In genomic region chr2:113248997-113249770, GRCh38 we compare ENCODE assay signal across 8 cellular contexts. TPM values are rescaled to one million over a fixed set of nuclear protein-coding genes. Genes with fewer than 3 reads are reported as not detected.
A peak's percentile ranks its signal among the peaks of the same experiment; 100 is the strongest.
DNase-seq lines count a peak whose midpoint lies in the region; ATAC-seq and TF ChIP-seq lines count a peak whose summit lies in the region.

No MANE protein-coding gene starts in this region.

- DNase-seq in A172 (ENCODE audit: low spot score) (peak; percentile 78), LNCaP clone FGC (ENCODE audit: low read depth) (no peak), SK-N-SH (peak; percentile 77), glomerular visceral epithelial cell (ENCODE audit: extremely low spot score) (peak; percentile 77), pons (ENCODE audit: low spot score) (peak; percentile 88), type B pancreatic cell (ENCODE audit: extremely low spot score, unreplicated experiment) (no peak)
- peak; percentile 74 for DNase-seq in activated naive CD4-positive, alpha-beta T cell treated with anti-CD3 and anti-CD28 coated beads, Interleukin-2, amount 50 U/mL, for 16 hours

- no peaks in the 10 kb centered on the region; the same call in 1 of the 2 replicates for H3K27me3 ChIP-seq in SK-N-SH (ENCODE audit: insufficient read depth)

- TF ChIP-seq RAD21 in SK-N-SH (IDR thresholded peaks at IDR 0.05; ENCODE audit: low read length): peak; percentile 83

- no peaks in the 10 kb centered on the region for H3K36me3 ChIP-seq in SK-N-SH (replicated peaks in 1 of 2; ENCODE audit: control insufficient read depth in 1 of 2, insufficient read depth in 2 of 2, low read length in 1 of 2)

- WGBS in SK-N-SH (ENCODE audit: low lambda C conversion rate): 37% methylated on average over 9 of the region's 10 CpGs

- CTCF ChIA-PET in SK-N-SH (lab: Yijun Ruan, JAX): interaction anchor here (0.6 to 5.6 kb wide), 36 partner anchors 8 to 141 kb away, joined by 3 to 46 read pairs (median 4); no protein-coding TSS in a partner anchor

- ATAC-seq in GM18511 (IDR thresholded peaks at IDR 0.05; ENCODE audit: unreplicated experiment): peak; percentile 70

- H3K27me3 Mint-ChIP-seq in type B pancreatic cell: peaks cover 12% of the 10 kb centered on the region

- no peak overlapping the region for H3K9ac ChIP-seq in SK-N-SH

- H3F3A ChIP-seq in SK-N-SH (replicated peaks; ENCODE audit: insufficient read depth): no peaks in the 10 kb centered on the region

- no peaks in the 10 kb centered on the region for H3K36me3 Mint-ChIP-seq in type B pancreatic cell

- no peaks in the 10 kb centered on the region for H3K9me2 ChIP-seq in SK-N-SH

- H3K4me1 ChIP-seq in SK-N-SH (ENCODE audit: control insufficient read depth in 1 of 2, insufficient read depth in 2 of 2, low read depth in 1 of 2, low read length in 1 of 2): no peaks in the 10 kb centered on the region

- POLR2A ChIA-PET in SK-N-SH (lab: Yijun Ruan, JAX): no interaction called here

- H3K4me2 ChIP-seq in SK-N-SH: no peak overlapping the region

- H3K4me3 ChIP-seq in LNCaP clone FGC (ENCODE audit: low read depth, low read length): no peak overlapping the region
- no peak overlapping the region; a peak in 1 of 4 replicates for H3K4me3 ChIP-seq in SK-N-SH (ENCODE audit: low read depth in 2 of 2, low read length in 1 of 2)

- H3K9me3 ChIP-seq in SK-N-SH: no peaks in the 10 kb centered on the region

- peaks cover 8% of the 10 kb centered on the region for H3K4me1 Mint-ChIP-seq in type B pancreatic cell (ENCODE audit: unreplicated experiment)

- H3K79me2 ChIP-seq in SK-N-SH (ENCODE audit: insufficient read depth): no peaks in the 10 kb centered on the region

- H4K20me1 ChIP-seq in SK-N-SH (ENCODE audit: insufficient read depth): no peaks in the 10 kb centered on the region

- no peaks in the 10 kb centered on the region for H3K9me3 Mint-ChIP-seq in type B pancreatic cell

- TF ChIP-seq CTCF in LNCaP clone FGC (IDR thresholded peaks at IDR 0.05; ENCODE audit: control insufficient read depth, extremely low read depth, insufficient read depth): peak; percentile 79
- TF ChIP-seq CTCF in SK-N-SH (IDR thresholded peaks at IDR 0.05): peak; percentile 95
- peak; percentile 94 for TF ChIP-seq CTCF in type B pancreatic cell (conservative IDR thresholded peaks at IDR 0.05)

- no peak overlapping the region for H3K4me3 Mint-ChIP-seq in type B pancreatic cell

- H3K27ac Mint-ChIP-seq in type B pancreatic cell: no peak overlapping the region

- no peak for TF ChIP-seq EP300 in SK-N-SH (IDR thresholded peaks at IDR 0.05; ENCODE audit: borderline replicate concordance in 1 of 2, low read depth in 1 of 2, low read length in 1 of 2)

- H3K27ac ChIP-seq in SK-N-SH (ENCODE audit: low read depth in 2 of 2, low read length in 1 of 2): no peak overlapping the region

- H2AFZ ChIP-seq in SK-N-SH (ENCODE audit: low read depth): no peak overlapping the region

TF ChIP-seq in SK-N-SH, 30 proteins besides CTCF, POLR2A, EP300 and RAD21:
- TF ChIP-seq RXRA (IDR thresholded peaks at IDR 0.05; ENCODE audit: borderline replicate concordance, low read depth) (no peak), RCOR1 (IDR thresholded peaks at IDR 0.05; ENCODE audit: low read length) (no peak), SMC3 (IDR thresholded peaks at IDR 0.05; ENCODE audit: low read depth, low read length) (peak; percentile 95), TAF1 (IDR thresholded peaks at IDR 0.05; ENCODE audit: borderline replicate concordance, low read depth, low read length) (no peak), NFIC (IDR thresholded peaks at IDR 0.05; ENCODE audit: borderline replicate concordance) (no peak), RFX5 (IDR thresholded peaks at IDR 0.05; ENCODE audit: low read length) (no peak)
- TF ChIP-seq, protein P1, sequence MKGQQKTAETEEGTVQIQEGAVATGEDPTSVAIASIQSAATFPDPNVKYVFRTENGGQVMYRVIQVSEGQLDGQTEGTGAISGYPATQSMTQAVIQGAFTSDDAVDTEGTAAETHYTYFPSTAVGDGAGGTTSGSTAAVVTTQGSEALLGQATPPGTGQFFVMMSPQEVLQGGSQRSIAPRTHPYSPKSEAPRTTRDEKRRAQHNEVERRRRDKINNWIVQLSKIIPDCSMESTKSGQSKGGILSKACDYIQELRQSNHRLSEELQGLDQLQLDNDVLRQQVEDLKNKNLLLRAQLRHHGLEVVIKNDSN (IDR thresholded peaks at IDR 0.05; ENCODE audit: borderline replicate concordance, low read depth): no peak

RNA-seq across cellular contexts. Expression of gene PAX8, which starts 29.5 kb away (rescaled TPM):
- 1.4 and 1.8 TPM in 2 replicates for total RNA-seq in A172 (2014; rRNA removed; shearing (Covaris generic))
- polyA plus RNA-seq in SK-N-SH (2012; rRNA removed): 0.08 and 0.23 TPM in 2 replicates
- 0.04 and 0.08 TPM in 2 replicates for polyA plus RNA-seq in SK-N-SH (2012; cell fraction: cytosol; rRNA removed)
- polyA plus RNA-seq in SK-N-SH (2012; cell fraction: nucleus; rRNA removed): 0.18 and 0.23 TPM in 2 replicates
- 2.1 and 56.9 TPM in 2 replicates for total RNA-seq in type B pancreatic cell (ENCODE audit: low replicate concordance)

Comparison
In these comparisons a context has a peak if more than half of its experiments do, and no peak if none do; other contexts are left out.
1. DNase-seq: peak in A172 (single experiment), SK-N-SH (single experiment), activated naive CD4-positive, alpha-beta T cell treated with anti-CD3 and anti-CD28 coated beads, Interleukin-2, amount 50 U/mL, for 16 hours (single experiment), glomerular visceral epithelial cell (single experiment) and pons (single experiment); none in LNCaP clone FGC (single experiment) and type B pancreatic cell (single experiment).
2. Peak in every context shown above with its lines, with median percentiles within 50 percentile points of each other: CTCF ChIP-seq.